22 cellular contexts compared by ENCODE assay signal in the genomic region with DNA sequence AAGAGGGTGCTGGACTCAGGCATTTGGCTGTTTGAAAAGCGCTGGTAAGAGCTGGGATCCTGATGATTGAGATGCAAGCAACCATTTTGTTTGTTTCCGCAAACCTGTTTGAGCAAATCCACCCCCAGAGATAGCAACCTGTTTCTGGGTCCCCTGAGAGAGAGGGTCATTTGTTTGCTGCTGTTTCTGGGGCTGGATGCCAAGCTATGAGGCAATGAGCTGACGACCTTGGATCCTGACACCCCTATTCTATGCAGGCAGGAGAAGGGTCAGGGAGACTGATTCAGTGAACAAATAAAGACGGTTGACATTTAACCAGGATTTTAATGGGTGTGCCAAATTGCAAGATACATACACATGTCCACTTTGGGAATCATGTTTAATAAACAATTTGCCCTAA. TPM values are rescaled to one million over a fixed set of nuclear protein-coding genes. Genes with fewer than 3 reads are reported as not detected.
DNase-seq lines count a peak whose midpoint lies in the region; ATAC-seq and TF ChIP-seq lines count a peak whose summit lies in the region.
"Had no signal": no experiment of that assay in that cellular context is flagged by ENCODE, and none has a peak within 500 bp of the region (broad histone marks: within the 10 kb centered on the region; RNA-seq: fewer than 3 reads in every experiment).

No MANE protein-coding gene starts in this region.

- no peak for TF ChIP-seq CTCF in neural progenitor cell (IDR thresholded peaks at IDR 0.05)

- H3K9me3 Mint-ChIP-seq in neural progenitor cell = no peaks in the 10 kb centered on the region

- H3K9me3 ChIP-seq in BLaER1 (no peaks in the 10 kb centered on the region), neural progenitor cell (ENCODE audit: low read depth) (no peaks in the 10 kb centered on the region)

- H3K27me3 ChIP-seq in BLaER1 (no peaks in the 10 kb centered on the region), layer of hippocampus (ENCODE audit: control insufficient read depth, insufficient read depth, low read length) (no peaks in the 10 kb centered on the region), neural progenitor cell (peaks cover 16% of the 10 kb centered on the region)

- H4K20me1 ChIP-seq in BLaER1 (no peaks in the 10 kb centered on the region), neural progenitor cell (ENCODE audit: low read depth) (no peaks in the 10 kb centered on the region)

- H3F3A ChIP-seq in neural progenitor cell (ENCODE audit: low read depth) = no peaks in the 10 kb centered on the region

- H3K4me3 ChIP-seq in BLaER1 (no peak overlapping the region), neural progenitor cell (no peak overlapping the region)
- H3K4me3 ChIP-seq: GM23248 had no signal

- H3K4me2 ChIP-seq in BLaER1 (peak overlapping the region; percentile 18), neural progenitor cell (no peak overlapping the region)

- no peaks in the 10 kb centered on the region for H3K79me2 ChIP-seq in neural progenitor cell (ENCODE audit: low read depth)

- no peaks in the 10 kb centered on the region for H3K36me3 ChIP-seq in BLaER1
- no peaks in the 10 kb centered on the region for H3K36me3 ChIP-seq in neural progenitor cell

- no peak overlapping the region for H3K4me3 Mint-ChIP-seq in neural progenitor cell

- H3K27ac ChIP-seq in BLaER1 = no peak overlapping the region
- peak overlapping the region; percentile 81 for H3K27ac ChIP-seq in layer of hippocampus (ENCODE audit: low read depth, low read length)
- no peak overlapping the region for H3K27ac ChIP-seq in neural progenitor cell
- H3K27ac ChIP-seq: C4-2B, GM23248 had no signal

- H3K9ac ChIP-seq in BLaER1 (no peak overlapping the region), neural progenitor cell (no peak overlapping the region)
- H3K9ac ChIP-seq: GM23248 had no signal

- peak overlapping the region; percentile 46 for H3K27ac Mint-ChIP-seq in neural progenitor cell

- DNase-seq in NCI-H69 (lab: John Stamatoyannopoulos, UW) (peak; percentile 2), neural progenitor cell (ENCODE audit: low spot score) (no peak), NCI-H1105 treated with DMSO at 0.1 percent for 48 hours (lab: John Stamatoyannopoulos, UW) (no peak)
- DNase-seq: ACHN, DND-41, GM23248, KG1, NCI-H1417 treated with DMSO at 0.1 percent for 48 hours, NCI-H2029, NCI-H774 had no signal

- no peaks in the 10 kb centered on the region for H3K36me3 Mint-ChIP-seq in neural progenitor cell

- ATAC-seq in GM18858 (IDR thresholded peaks at IDR 0.05; ENCODE audit: unreplicated experiment) (no peak), GM18873 (IDR thresholded peaks at IDR 0.05; ENCODE audit: low FRiP score, unreplicated experiment) (no peak), GM21825 (IDR thresholded peaks at IDR 0.05; ENCODE audit: unreplicated experiment) (no peak)
- ATAC-seq: HCT116, Right ventricle myocardium inferior had no signal

- H3K27me3 Mint-ChIP-seq in neural progenitor cell (ENCODE audit: insufficient read depth, low read depth) = peaks cover 16% of the 10 kb centered on the region

- H3K4me1 ChIP-seq in BLaER1 (peaks cover 7% of the 10 kb centered on the region; the same call in 1 of the 2 replicates), neural progenitor cell (no peaks in the 10 kb centered on the region)

- H2AFZ ChIP-seq in neural progenitor cell (replicated peaks) = no peak overlapping the region
- H2AFZ ChIP-seq: GM23248 had no signal

- peaks cover 50% of the 10 kb centered on the region for H3K4me1 Mint-ChIP-seq in neural progenitor cell

RNA-seq across cellular contexts. Expression of a gene that starts 9.9 kb away (rescaled TPM):
- total RNA-seq in neural progenitor cell (ENCODE audit: low replicate concordance) = 0.52 and 0.77 TPM in 2 replicates
- total RNA-seq: G401, GM23248, NCI-H460, OCI-LY7, SK-MEL-5 had no signal
